In the genomic region with DNA sequence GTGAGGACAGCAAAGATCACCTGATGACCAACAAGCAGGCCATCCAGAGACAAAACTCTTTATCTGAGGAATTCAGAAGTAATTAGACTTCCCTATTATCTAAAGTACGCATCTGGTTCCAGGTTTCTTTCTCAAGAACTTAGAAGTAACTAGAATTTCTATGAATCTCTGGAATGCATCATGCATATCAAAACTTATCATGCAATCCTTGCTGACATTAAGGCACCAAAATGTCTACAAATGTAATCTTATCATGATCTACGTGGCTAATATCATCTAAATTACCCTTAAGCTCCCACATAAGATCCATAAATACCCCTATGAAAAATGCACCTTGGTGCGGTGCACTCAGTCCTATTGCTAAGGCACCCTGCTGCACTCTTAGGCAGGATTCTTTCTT, we compare ENCODE assay signal across 32 cellular contexts.
"Had no signal": no experiment of that assay in that cellular context is flagged by ENCODE, and none has a peak within 500 bp of the region (broad histone marks: within the 10 kb centered on the region; RNA-seq: fewer than 3 reads in every experiment).

No MANE protein-coding gene starts in this region.

- H3K36me3 ChIP-seq: adrenal gland, ascending aorta, brain microvascular endothelial cell, breast epithelium, cardiac muscle cell had no signal

- H3K27me3 ChIP-seq: adrenal gland, ascending aorta, body of pancreas, brain microvascular endothelial cell, breast epithelium, cardiac muscle cell had no signal

- FAIRE-seq: astrocyte, bronchial epithelial cell had no signal

- H3K27ac ChIP-seq: adrenal gland, ascending aorta, body of pancreas, brain microvascular endothelial cell, breast epithelium, cardiac muscle cell had no signal

- H3K9me3 ChIP-seq: adrenal gland, ascending aorta had no signal

- H3K4me1 ChIP-seq: adrenal gland, ascending aorta, body of pancreas, breast epithelium had no signal

- H3K4me3 ChIP-seq: adrenal gland, ascending aorta, body of pancreas, breast epithelium, cardiac muscle cell had no signal

- DNase-seq: activated effector memory CD4-positive, alpha-beta T cell treated with anti-CD3 and anti-CD28 coated beads, Interleukin-2, amount 50 U/mL, for 16 hours; activated effector memory CD4-positive, alpha-beta T cell treated with Interleukin-2 at 50 U/mL for 16 hours; activated gamma-delta T cell; activated gamma-delta T cell treated with Interleukin-2 at 50 U/mL for 16 hours; activated naive CD4-positive, alpha-beta T cell; activated naive CD4-positive, alpha-beta T cell treated with anti-CD3 and anti-CD28 coated beads for 36 hours; activated naive CD4-positive, alpha-beta T cell treated with anti-CD3 and anti-CD28 coated beads, Interleukin-2, amount 10 ng/mL, durations not matched to agents 7 days and 5 days; activated naive CD4-positive, alpha-beta T cell treated with anti-CD3 and anti-CD28 coated beads, Interleukin-2, amount 50 U/mL, for 16 hours; activated naive CD4-positive, alpha-beta T cell treated with Interleukin-2 at 50 U/mL for 16 hours; activated naive CD8-positive, alpha-beta T cell treated with anti-CD3 and anti-CD28 coated beads for 36 hours; activated naive CD8-positive, alpha-beta T cell treated with anti-CD3 and anti-CD28 coated beads, Interleukin-2, amount 10 ng/mL, durations not matched to agents 7 days and 5 days; activated naive CD8-positive, alpha-beta T cell treated with anti-CD3 and anti-CD28 coated beads, Interleukin-2, amount 50 U/mL, for 24 hours; activated T-cell treated with anti-CD3 and anti-CD28 coated beads, Interleukin-2, amount 50 U/mL, for 1 hour; activated T-cell treated with anti-CD3 and anti-CD28 coated beads, Interleukin-2, amount 50 U/mL, for 24 hours; activated T-cell treated with anti-CD3 and anti-CD28 coated beads, Interleukin-2, amount 50 U/mL, for 4 hours; activated T-cell treated with anti-CD3 and anti-CD28 coated beads, Interleukin-2, amount 50 U/mL, for 48 hours; activated T-cell treated with anti-CD3 and anti-CD28 coated beads, Interleukin-2, amount 50 U/mL, for 72 hours; adrenal gland; amniotic stem cell; amygdala; anterior cingulate cortex; aorta; body of pancreas; brain microvascular endothelial cell; caudate nucleus; central memory CD4-positive, alpha-beta T cell; cerebellar nuclear complex had no signal
